8 cellular contexts compared by ENCODE assay signal in genomic region chr19:7595466-7596133, GRCh38. TPM values are rescaled to one million over a fixed set of nuclear protein-coding genes. Genes with fewer than 3 reads are reported as not detected.
DNase-seq lines count a peak whose midpoint lies in the region; ATAC-seq lines count a peak whose summit lies in the region.

Gene CAMSAP3 (plus strand): TSS chr19:7595863. CDS start chr19:7596003, 140 bp downstream.

- H3K27ac Mint-ChIP-seq in activated naive CD8-positive, alpha-beta T cell treated with anti-CD3 and anti-CD28 coated beads, Interleukin-2, amount 10 ng/mL, durations not matched to agents 7 days and 5 days, result no peak within 1 kb of the TSS

- peaks cover 15% of the 10 kb centered on the region for H3K4me1 ChIP-seq in NT2/D1 (ENCODE audit: insufficient read depth, insufficient read length)

- H3K36me3 Mint-ChIP-seq in activated naive CD8-positive, alpha-beta T cell treated with anti-CD3 and anti-CD28 coated beads, Interleukin-2, amount 10 ng/mL, durations not matched to agents 7 days and 5 days, result no peaks in the 10 kb centered on the region

- H3K27me3 Mint-ChIP-seq in activated naive CD8-positive, alpha-beta T cell treated with anti-CD3 and anti-CD28 coated beads, Interleukin-2, amount 10 ng/mL, durations not matched to agents 7 days and 5 days, result peaks cover 43% of the 10 kb centered on the region

- peak within 1 kb of the TSS; percentile 80 for H3K9ac ChIP-seq in NT2/D1 (ENCODE audit: insufficient read length, low read depth)

- peak within 1 kb of the TSS; percentile 61 for H3K4me3 ChIP-seq in NT2/D1 (ENCODE audit: insufficient read length, low read depth)

- POLR2A ChIA-PET in activated naive CD8-positive, alpha-beta T cell treated with anti-CD3 and anti-CD28 coated beads, Interleukin-2, amount 10 ng/mL, durations not matched to agents 7 days and 5 days (lab: Charles Lee), result interaction anchor here (0.7 kb wide), 1 partner anchor 40 kb away, joined by 4 read pairs; no protein-coding TSS in a partner anchor

- H3K27me3 ChIP-seq in NT2/D1 (ENCODE audit: insufficient read depth, insufficient read length), result peaks cover 20% of the 10 kb centered on the region

- H3K36me3 ChIP-seq in NT2/D1 (ENCODE audit: insufficient read depth, insufficient read length, low read length), result no peaks in the 10 kb centered on the region

- ATAC-seq in activated naive CD8-positive, alpha-beta T cell treated with anti-CD3 and anti-CD28 coated beads, Interleukin-2, amount 10 ng/mL, durations not matched to agents 7 days and 5 days (ENCODE audit: low read depth), result peak; percentile 81
- no peak for ATAC-seq in GM19351 (IDR thresholded peaks at IDR 0.05; ENCODE audit: unreplicated experiment)

- H3K4me3 Mint-ChIP-seq in activated naive CD8-positive, alpha-beta T cell treated with anti-CD3 and anti-CD28 coated beads, Interleukin-2, amount 10 ng/mL, durations not matched to agents 7 days and 5 days, result peak within 1 kb of the TSS; percentile 63

- H3K9me3 ChIP-seq in NT2/D1 (ENCODE audit: insufficient read depth, low read length), result no peaks in the 10 kb centered on the region

- peaks cover 3% of the 10 kb centered on the region for H3K4me1 Mint-ChIP-seq in activated naive CD8-positive, alpha-beta T cell treated with anti-CD3 and anti-CD28 coated beads, Interleukin-2, amount 10 ng/mL, durations not matched to agents 7 days and 5 days

- no peaks in the 10 kb centered on the region for H3K9me3 Mint-ChIP-seq in activated naive CD8-positive, alpha-beta T cell treated with anti-CD3 and anti-CD28 coated beads, Interleukin-2, amount 10 ng/mL, durations not matched to agents 7 days and 5 days

- DNase-seq in CMK (ENCODE audit: low read depth), result peak; percentile 22
- DNase-seq in HT-29 (ENCODE audit: low spot score), result peak; percentile 34
- DNase-seq in NT2/D1 (ENCODE audit: low read depth, low spot score), result peak; percentile 20
- peak; percentile 75 for DNase-seq in activated naive CD8-positive, alpha-beta T cell treated with anti-CD3 and anti-CD28 coated beads, Interleukin-2, amount 10 ng/mL, durations not matched to agents 7 days and 5 days
- DNase-seq in iPS-NIHi11 (ENCODE audit: low spot score), result peak; percentile 95
- peak; percentile 21 to 51 for DNase-seq in stimulated activated CD4-positive, alpha-beta T cell treated with anti-CD3 and anti-CD28 coated beads, Interleukin-1b, Interleukin-23, amount 100 ng/mL, for 4 hours (ENCODE audit: low read depth in 2 of 2)
- DNase-seq in kidney glomerular epithelial cell (lab: John Stamatoyannopoulos, UW), result no peak

RNA-seq across cellular contexts. Expression of gene CAMSAP3, which starts in this region (rescaled TPM):
- total RNA-seq in HT-29 (2014; rRNA removed; shearing (Covaris generic)), result 29.8 and 37.0 TPM in 2 replicates
- under 1 TPM; 0.40 to 0.50 TPM for total RNA-seq in activated naive CD8-positive, alpha-beta T cell treated with anti-CD3 and anti-CD28 coated beads, Interleukin-2, amount 10 ng/mL, durations not matched to agents 7 days and 5 days

Comparison
In these comparisons a context has a peak if more than half of its experiments do, and no peak if none do; other contexts are left out.
1. RNA of gene CAMSAP3 (total RNA-seq): 29.8 to 37.0 TPM in HT-29; 0.40 to 0.50 TPM in activated naive CD8-positive, alpha-beta T cell treated with anti-CD3 and anti-CD28 coated beads, Interleukin-2, amount 10 ng/mL, durations not matched to agents 7 days and 5 days; every median in the first group is over 10 times any median in the second.
2. Peak in DNase-seq and ATAC-seq in activated naive CD8-positive, alpha-beta T cell treated with anti-CD3 and anti-CD28 coated beads, Interleukin-2, amount 10 ng/mL, durations not matched to agents 7 days and 5 days; RNA of the gene not detected or under 1 TPM.